In genomic region chr14:93073833-93074769, GRCh38 we compare ENCODE assay signal across 8 cellular contexts. TPM values are rescaled to one million over a fixed set of nuclear protein-coding genes. Genes with fewer than 3 reads are reported as not detected.
DNase-seq lines count a peak whose midpoint lies in the region; ATAC-seq and TF ChIP-seq lines count a peak whose summit lies in the region.
"Had no signal": no experiment of that assay in that cellular context is flagged by ENCODE, and none has a peak within 500 bp of the region (broad histone marks: within the 10 kb centered on the region; RNA-seq: fewer than 3 reads in every experiment).

No MANE protein-coding gene starts in this region.

- peaks cover 55% of the 10 kb centered on the region for H4K20me1 ChIP-seq in Karpas-422 (ENCODE audit: insufficient read depth, low read depth, low read length)

- WGBS in heart right ventricle, 2 donors: 39 to 47% methylated on average over 21 of the region's 21 CpGs

- H2AFZ ChIP-seq in Karpas-422 (ENCODE audit: low read length): no peak overlapping the region

- intact Hi-C loops in heart right ventricle (cut with DNase I): no loop called here

- peak overlapping the region in 6 of 10 donors; percentile 6 to 41 (median 18) for H3K4me3 ChIP-seq in heart right ventricle
- no peak overlapping the region for H3K4me3 ChIP-seq in Karpas-422 (ENCODE audit: low read length)

- H3K36me3 ChIP-seq in heart right ventricle (no peaks in the 10 kb centered on the region), Karpas-422 (ENCODE audit: insufficient read depth, low read length) (no peaks in the 10 kb centered on the region)

- H3K27ac ChIP-seq in heart right ventricle (peak overlapping the region; percentile 19 to 92 (median 78)), substantia nigra (ENCODE audit: low read depth, low read length, poor library complexity, severe bottlenecking) (peak overlapping the region; percentile 71), Karpas-422 (ENCODE audit: low read length) (no peak overlapping the region)

- ATAC-seq in GM21447 (IDR thresholded peaks at IDR 0.05; ENCODE audit: unreplicated experiment) (peak; percentile 49), heart right ventricle (peak; percentile 60 to 84 (median 78))
- ATAC-seq: Panc1 had no signal

- peaks cover 13 to 53% (median 41%) of the 10 kb centered on the region in 9 donors for H3K4me1 ChIP-seq in heart right ventricle
- no peaks in the 10 kb centered on the region for H3K4me1 ChIP-seq in Karpas-422 (ENCODE audit: low read length)

- H3K4me2 ChIP-seq in Karpas-422 (ENCODE audit: low read depth, low read length, poor library complexity, severe bottlenecking): no peak overlapping the region

- no peak overlapping the region for H3K9ac ChIP-seq in Karpas-422 (ENCODE audit: low read length)

- H3K27me3 ChIP-seq in heart right ventricle: no peaks in the 10 kb centered on the region
- H3K27me3 ChIP-seq in Karpas-422 (ENCODE audit: low read length): no peaks in the 10 kb centered on the region

- H3K9me2 ChIP-seq in Karpas-422 (replicated peaks; ENCODE audit: insufficient read depth, low read length): no peaks in the 10 kb centered on the region

- peak; percentile 88 for DNase-seq in UCSD-AML1 (lab: John Stamatoyannopoulos, UW; ENCODE audit: unreplicated experiment)
- peak in 1 of 2 donors; percentile 52 for DNase-seq in heart right ventricle
- peak in 8 of 49 donors; percentile 29 to 60 (median 40) for DNase-seq in substantia nigra (lab: John Stamatoyannopoulos, UW)
- DNase-seq in Karpas-422: no peak
- no peak for DNase-seq in activated T-cell treated with anti-CD3 and anti-CD28 coated beads, Interleukin-2, amount 50 U/mL, for 1 hour
- DNase-seq in activated CD4-positive, alpha-beta T cell treated with anti-CD3 and anti-CD28 coated beads, Interleukin-2, amount 50 U/mL, for 48 hours: no peak

- H3K79me2 ChIP-seq in Karpas-422 (ENCODE audit: low read length): no peaks in the 10 kb centered on the region

- H3K9me3 ChIP-seq in heart right ventricle: no peaks in the 10 kb centered on the region
- H3K9me3 ChIP-seq in Karpas-422 (ENCODE audit: low read length): no peaks in the 10 kb centered on the region

- no peak for TF ChIP-seq CTCF in heart right ventricle (IDR thresholded peaks at IDR 0.05)

RNA-seq across cellular contexts. Expression of gene ITPK1, which starts 41.6 kb away (rescaled TPM):
- 100 to 1,000 TPM in 3 of 10 donors, 10 to 100 TPM in 7; 67.5 to 152 (median 92.7) TPM for total RNA-seq in heart right ventricle
- 100 to 1,000 TPM in 1 of 2 donors, 10 to 100 TPM in 1; 47.1 to 108 TPM for polyA plus RNA-seq in heart right ventricle
- 6.3 and 23.7 TPM in 2 replicates for total RNA-seq in Karpas-422 (2014; rRNA removed; shearing (Covaris generic); ENCODE audit: low replicate concordance)
